In the genomic region with DNA sequence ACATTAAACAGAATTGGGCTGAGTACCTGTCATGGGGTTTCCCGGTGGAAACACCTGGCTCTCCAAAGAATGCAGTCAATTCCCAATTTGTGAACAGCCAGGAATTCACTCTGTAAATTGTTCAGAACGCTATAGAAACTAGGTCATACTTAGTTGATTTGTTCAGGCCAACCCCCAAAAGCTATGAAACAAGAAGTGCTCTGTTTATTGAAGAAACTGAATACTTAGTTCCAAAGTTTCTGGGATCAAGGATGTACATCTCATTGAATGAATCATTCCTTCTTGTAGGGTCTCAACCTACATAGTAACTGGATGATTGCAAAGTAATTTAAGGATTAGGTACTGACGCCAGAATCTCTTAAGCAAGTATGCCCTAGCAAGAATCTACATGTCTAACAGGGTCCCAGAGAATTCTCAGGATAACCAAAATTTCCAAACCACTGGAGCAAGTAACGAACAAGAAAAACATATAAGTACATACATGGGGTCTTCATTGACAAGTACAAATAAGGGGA, we compare ENCODE assay signal across 3 cellular contexts.
TF ChIP-seq lines count a peak whose summit lies in the region.

No MANE protein-coding gene starts in this region.

TF ChIP-seq in liver, 16 proteins besides CTCF, POLR2A, EP300 and RAD21:
- TF ChIP-seq FOXA2 (IDR thresholded peaks at IDR 0.05), result no peak
- no peak for TF ChIP-seq RXRA (IDR thresholded peaks at IDR 0.05)
- TF ChIP-seq, protein P1, sequence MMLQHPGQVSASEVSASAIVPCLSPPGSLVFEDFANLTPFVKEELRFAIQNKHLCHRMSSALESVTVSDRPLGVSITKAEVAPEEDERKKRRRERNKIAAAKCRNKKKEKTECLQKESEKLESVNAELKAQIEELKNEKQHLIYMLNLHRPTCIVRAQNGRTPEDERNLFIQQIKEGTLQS (IDR thresholded peaks at IDR 0.05), result no peak
- no peak for TF ChIP-seq HNF4A (conservative IDR thresholded peaks at IDR 0.05)
- TF ChIP-seq EGR1 (IDR thresholded peaks at IDR 0.05; ENCODE audit: low read depth in 2 of 2), result no peak
- TF ChIP-seq, protein P2, sequence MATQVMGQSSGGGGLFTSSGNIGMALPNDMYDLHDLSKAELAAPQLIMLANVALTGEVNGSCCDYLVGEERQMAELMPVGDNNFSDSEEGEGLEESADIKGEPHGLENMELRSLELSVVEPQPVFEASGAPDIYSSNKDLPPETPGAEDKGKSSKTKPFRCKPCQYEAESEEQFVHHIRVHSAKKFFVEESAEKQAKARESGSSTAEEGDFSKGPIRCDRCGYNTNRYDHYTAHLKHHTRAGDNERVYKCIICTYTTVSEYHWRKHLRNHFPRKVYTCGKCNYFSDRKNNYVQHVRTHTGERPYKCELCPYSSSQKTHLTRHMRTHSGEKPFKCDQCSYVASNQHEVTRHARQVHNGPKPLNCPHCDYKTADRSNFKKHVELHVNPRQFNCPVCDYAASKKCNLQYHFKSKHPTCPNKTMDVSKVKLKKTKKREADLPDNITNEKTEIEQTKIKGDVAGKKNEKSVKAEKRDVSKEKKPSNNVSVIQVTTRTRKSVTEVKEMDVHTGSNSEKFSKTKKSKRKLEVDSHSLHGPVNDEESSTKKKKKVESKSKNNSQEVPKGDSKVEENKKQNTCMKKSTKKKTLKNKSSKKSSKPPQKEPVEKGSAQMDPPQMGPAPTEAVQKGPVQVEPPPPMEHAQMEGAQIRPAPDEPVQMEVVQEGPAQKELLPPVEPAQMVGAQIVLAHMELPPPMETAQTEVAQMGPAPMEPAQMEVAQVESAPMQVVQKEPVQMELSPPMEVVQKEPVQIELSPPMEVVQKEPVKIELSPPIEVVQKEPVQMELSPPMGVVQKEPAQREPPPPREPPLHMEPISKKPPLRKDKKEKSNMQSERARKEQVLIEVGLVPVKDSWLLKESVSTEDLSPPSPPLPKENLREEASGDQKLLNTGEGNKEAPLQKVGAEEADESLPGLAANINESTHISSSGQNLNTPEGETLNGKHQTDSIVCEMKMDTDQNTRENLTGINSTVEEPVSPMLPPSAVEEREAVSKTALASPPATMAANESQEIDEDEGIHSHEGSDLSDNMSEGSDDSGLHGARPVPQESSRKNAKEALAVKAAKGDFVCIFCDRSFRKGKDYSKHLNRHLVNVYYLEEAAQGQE (IDR thresholded peaks at IDR 0.05), result no peak
- no peak for TF ChIP-seq NR2F2 (IDR thresholded peaks at IDR 0.05)
- no peak for TF ChIP-seq HNF4G (IDR thresholded peaks at IDR 0.05)
- no peak for TF ChIP-seq TAF1 (conservative IDR thresholded peaks at IDR 0.05)
- TF ChIP-seq, protein P3, sequence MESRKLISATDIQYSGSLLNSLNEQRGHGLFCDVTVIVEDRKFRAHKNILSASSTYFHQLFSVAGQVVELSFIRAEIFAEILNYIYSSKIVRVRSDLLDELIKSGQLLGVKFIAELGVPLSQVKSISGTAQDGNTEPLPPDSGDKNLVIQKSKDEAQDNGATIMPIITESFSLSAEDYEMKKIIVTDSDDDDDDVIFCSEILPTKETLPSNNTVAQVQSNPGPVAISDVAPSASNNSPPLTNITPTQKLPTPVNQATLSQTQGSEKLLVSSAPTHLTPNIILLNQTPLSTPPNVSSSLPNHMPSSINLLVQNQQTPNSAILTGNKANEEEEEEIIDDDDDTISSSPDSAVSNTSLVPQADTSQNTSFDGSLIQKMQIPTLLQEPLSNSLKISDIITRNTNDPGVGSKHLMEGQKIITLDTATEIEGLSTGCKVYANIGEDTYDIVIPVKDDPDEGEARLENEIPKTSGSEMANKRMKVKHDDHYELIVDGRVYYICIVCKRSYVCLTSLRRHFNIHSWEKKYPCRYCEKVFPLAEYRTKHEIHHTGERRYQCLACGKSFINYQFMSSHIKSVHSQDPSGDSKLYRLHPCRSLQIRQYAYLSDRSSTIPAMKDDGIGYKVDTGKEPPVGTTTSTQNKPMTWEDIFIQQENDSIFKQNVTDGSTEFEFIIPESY (IDR thresholded peaks at IDR 0.05), result no peak
- no peak for TF ChIP-seq SP1 (IDR thresholded peaks at IDR 0.05)
- TF ChIP-seq FOXA1 (IDR thresholded peaks at IDR 0.05), result no peak
- TF ChIP-seq JUND (IDR thresholded peaks at IDR 0.05), result no peak
- no peak for TF ChIP-seq YY1 (IDR thresholded peaks at IDR 0.05)
- TF ChIP-seq GABPA (IDR thresholded peaks at IDR 0.05 in 1 of 2, conservative IDR thresholded peaks at IDR 0.05 in 1 of 2), result no peak
- TF ChIP-seq, protein P4, sequence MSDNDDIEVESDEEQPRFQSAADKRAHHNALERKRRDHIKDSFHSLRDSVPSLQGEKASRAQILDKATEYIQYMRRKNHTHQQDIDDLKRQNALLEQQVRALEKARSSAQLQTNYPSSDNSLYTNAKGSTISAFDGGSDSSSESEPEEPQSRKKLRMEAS (IDR thresholded peaks at IDR 0.05), result no peak
TF ChIP-seq in liver: peak in this region for 0.

TF ChIP-seq in HepG2, 621 proteins besides CTCF, POLR2A, EP300 and RAD21:
- TF ChIP-seq, protein P5, sequence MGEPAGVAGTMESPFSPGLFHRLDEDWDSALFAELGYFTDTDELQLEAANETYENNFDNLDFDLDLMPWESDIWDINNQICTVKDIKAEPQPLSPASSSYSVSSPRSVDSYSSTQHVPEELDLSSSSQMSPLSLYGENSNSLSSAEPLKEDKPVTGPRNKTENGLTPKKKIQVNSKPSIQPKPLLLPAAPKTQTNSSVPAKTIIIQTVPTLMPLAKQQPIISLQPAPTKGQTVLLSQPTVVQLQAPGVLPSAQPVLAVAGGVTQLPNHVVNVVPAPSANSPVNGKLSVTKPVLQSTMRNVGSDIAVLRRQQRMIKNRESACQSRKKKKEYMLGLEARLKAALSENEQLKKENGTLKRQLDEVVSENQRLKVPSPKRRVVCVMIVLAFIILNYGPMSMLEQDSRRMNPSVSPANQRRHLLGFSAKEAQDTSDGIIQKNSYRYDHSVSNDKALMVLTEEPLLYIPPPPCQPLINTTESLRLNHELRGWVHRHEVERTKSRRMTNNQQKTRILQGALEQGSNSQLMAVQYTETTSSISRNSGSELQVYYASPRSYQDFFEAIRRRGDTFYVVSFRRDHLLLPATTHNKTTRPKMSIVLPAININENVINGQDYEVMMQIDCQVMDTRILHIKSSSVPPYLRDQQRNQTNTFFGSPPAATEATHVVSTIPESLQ (CRISPR knock-in tag; conservative IDR thresholded peaks at IDR 0.05), result no peak
- no peak for TF ChIP-seq ZNF251 (CRISPR knock-in tag; IDR thresholded peaks at IDR 0.05)
- no peak for TF ChIP-seq SMARCE1 (IDR thresholded peaks at IDR 0.05; ENCODE audit: borderline replicate concordance)
- no peak for TF ChIP-seq SMAD1 (CRISPR knock-in tag; IDR thresholded peaks at IDR 0.05; ENCODE audit: borderline replicate concordance, low read depth)
- TF ChIP-seq, protein P6, sequence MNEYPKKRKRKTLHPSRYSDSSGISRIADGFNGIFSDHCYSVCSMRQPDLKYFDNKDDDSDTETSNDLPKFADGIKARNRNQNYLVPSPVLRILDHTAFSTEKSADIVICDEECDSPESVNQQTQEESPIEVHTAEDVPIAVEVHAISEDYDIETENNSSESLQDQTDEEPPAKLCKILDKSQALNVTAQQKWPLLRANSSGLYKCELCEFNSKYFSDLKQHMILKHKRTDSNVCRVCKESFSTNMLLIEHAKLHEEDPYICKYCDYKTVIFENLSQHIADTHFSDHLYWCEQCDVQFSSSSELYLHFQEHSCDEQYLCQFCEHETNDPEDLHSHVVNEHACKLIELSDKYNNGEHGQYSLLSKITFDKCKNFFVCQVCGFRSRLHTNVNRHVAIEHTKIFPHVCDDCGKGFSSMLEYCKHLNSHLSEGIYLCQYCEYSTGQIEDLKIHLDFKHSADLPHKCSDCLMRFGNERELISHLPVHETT (CRISPR knock-in tag; conservative IDR thresholded peaks at IDR 0.05), result no peak
- TF ChIP-seq NFE2L2 (IDR thresholded peaks at IDR 0.05; ENCODE audit: low read length), result no peak
- TF ChIP-seq ETV5 (CRISPR knock-in tag; IDR thresholded peaks at IDR 0.05; ENCODE audit: borderline replicate concordance), result no peak
- TF ChIP-seq CBX5 (CRISPR knock-in tag; IDR thresholded peaks at IDR 0.05; ENCODE audit: borderline replicate concordance), result no peak
- no peak for TF ChIP-seq RBAK (CRISPR knock-in tag; IDR thresholded peaks at IDR 0.05)
- TF ChIP-seq KLF11 (CRISPR knock-in tag; IDR thresholded peaks at IDR 0.05), result no peak
- TF ChIP-seq REPIN1 (CRISPR knock-in tag; IDR thresholded peaks at IDR 0.05; ENCODE audit: borderline replicate concordance, low read depth), result no peak
- TF ChIP-seq TCF7 (IDR thresholded peaks at IDR 0.05; ENCODE audit: low read depth), result no peak
- TF ChIP-seq JUND (CRISPR knock-in tag; IDR thresholded peaks at IDR 0.05), result no peak
- TF ChIP-seq ZNF660 (CRISPR knock-in tag; IDR thresholded peaks at IDR 0.05; ENCODE audit: borderline replicate concordance, low read depth), result no peak
- TF ChIP-seq, protein P7, sequence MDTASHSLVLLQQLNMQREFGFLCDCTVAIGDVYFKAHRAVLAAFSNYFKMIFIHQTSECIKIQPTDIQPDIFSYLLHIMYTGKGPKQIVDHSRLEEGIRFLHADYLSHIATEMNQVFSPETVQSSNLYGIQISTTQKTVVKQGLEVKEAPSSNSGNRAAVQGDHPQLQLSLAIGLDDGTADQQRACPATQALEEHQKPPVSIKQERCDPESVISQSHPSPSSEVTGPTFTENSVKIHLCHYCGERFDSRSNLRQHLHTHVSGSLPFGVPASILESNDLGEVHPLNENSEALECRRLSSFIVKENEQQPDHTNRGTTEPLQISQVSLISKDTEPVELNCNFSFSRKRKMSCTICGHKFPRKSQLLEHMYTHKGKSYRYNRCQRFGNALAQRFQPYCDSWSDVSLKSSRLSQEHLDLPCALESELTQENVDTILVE (CRISPR knock-in tag; IDR thresholded peaks at IDR 0.05), result no peak
- TF ChIP-seq TP53 (CRISPR knock-in tag; conservative IDR thresholded peaks at IDR 0.05), result no peak

TF ChIP-seq in endothelial cell of umbilical vein, 7 proteins besides CTCF, POLR2A, EP300 and RAD21:
- TF ChIP-seq GATA2 (IDR thresholded peaks at IDR 0.05; ENCODE audit: insufficient read depth, insufficient read length, low read depth, low read length) (no peak), JUN (IDR thresholded peaks at IDR 0.05; ENCODE audit: borderline replicate concordance, insufficient read depth, insufficient read length, low read depth) (no peak), FOS (IDR thresholded peaks at IDR 0.05; ENCODE audit: borderline replicate concordance, insufficient read depth, low read length) (no peak), POLR2AphosphoS5 (IDR thresholded peaks at IDR 0.05; ENCODE audit: insufficient read depth, low read depth, low read length) (no peak)
- TF ChIP-seq, protein P4 (IDR thresholded peaks at IDR 0.05; ENCODE audit: insufficient read depth, insufficient read length), result no peak
